ENCODE assay signal across 8 cellular contexts in the genomic region with DNA sequence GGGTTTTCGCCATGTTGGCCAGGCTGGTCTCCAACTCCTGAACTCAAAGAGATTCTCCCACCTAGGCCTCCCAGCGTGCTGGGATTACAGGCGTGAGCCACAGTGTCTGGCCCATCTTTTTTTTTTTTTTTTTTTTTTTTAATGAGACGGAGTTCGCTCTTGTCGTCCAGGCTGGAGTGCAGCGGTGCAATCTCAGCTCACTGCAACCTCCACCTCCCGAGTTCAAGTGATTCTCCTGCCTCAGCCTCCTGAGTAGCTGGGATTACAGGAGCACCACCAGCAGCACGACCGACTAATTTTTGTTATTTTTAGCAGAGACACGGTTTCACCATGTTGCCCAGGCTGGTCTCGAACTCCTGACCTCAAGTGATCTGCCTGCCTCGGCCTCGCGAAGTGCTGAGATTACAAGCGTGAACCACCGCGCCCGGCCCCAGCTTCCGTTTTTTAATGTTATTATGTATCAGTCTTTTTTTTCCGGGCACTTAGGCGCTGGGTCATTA. TPM values are rescaled to one million over a fixed set of nuclear protein-coding genes. Genes with fewer than 3 reads are reported as not detected.
DNase-seq lines count a peak whose midpoint lies in the region; ATAC-seq and TF ChIP-seq lines count a peak whose summit lies in the region.
"Not testable (repeated sequence)": the region's sequence is repeated elsewhere in the genome, so short reads cannot be mapped to it uniquely, and the experiment has no call there.
"Had no signal": no experiment of that assay in that cellular context is flagged by ENCODE, and none has a peak within 500 bp of the region (broad histone marks: within the 10 kb centered on the region; RNA-seq: fewer than 3 reads in every experiment).

No MANE protein-coding gene starts in this region.

- BruUV-seq in PC-3 (replicated peaks; lab: Mats Ljungman, UMichigan) = TSS peak; percentile 37

- TF ChIP-seq CTCF in GM23338 (conservative IDR thresholded peaks at IDR 0.05; ENCODE audit: low read depth in 2 of 2); PC-3 (conservative IDR thresholded peaks at IDR 0.05; ENCODE audit: low read depth, low read length); heart right ventricle (IDR thresholded peaks at IDR 0.05): not testable (repeated sequence)

- H3K9me3 ChIP-seq in PC-3 (ENCODE audit: low read length); heart right ventricle; mucosa of stomach (ENCODE audit: control insufficient read depth, low read length); skeletal muscle tissue (ENCODE audit: control insufficient read depth in 3 of 3, low read length in 3 of 3): not testable (repeated sequence)

- H3K36me3 Mint-ChIP-seq in GM23338 (ENCODE audit: low read depth); activated T-cell treated with anti-CD3 and anti-CD28 coated beads, Interleukin-2, amount 50 U/mL, for 72 hours (ENCODE audit: insufficient read depth in 2 of 2): not testable (repeated sequence)

- not testable (repeated sequence) for DNase-seq in GM23338 (ENCODE audit: low spot score); PC-3; activated T-cell treated with anti-CD3 and anti-CD28 coated beads, Interleukin-2, amount 50 U/mL, for 72 hours; heart right ventricle

- H3K4me3 ChIP-seq in GM23338 = peak overlapping the region; percentile 57
- H3K4me3 ChIP-seq in PC-3 (ENCODE audit: low read length) = peak overlapping the region; percentile 72
- H3K4me3 ChIP-seq in heart right ventricle = peak overlapping the region; percentile 26 to 76 (median 66)
- peak overlapping the region; percentile 25 for H3K4me3 ChIP-seq in mucosa of stomach (ENCODE audit: low read length)
- H3K4me3 ChIP-seq in skeletal muscle tissue (ENCODE audit: low read length in 3 of 3) = peak overlapping the region; percentile 63 to 83 (median 77)

- H3K9ac ChIP-seq in PC-3 (ENCODE audit: low read length) (peak overlapping the region; percentile 89), mucosa of stomach (ENCODE audit: low read length) (peak overlapping the region; percentile 75), skeletal muscle tissue (ENCODE audit: low read depth in 1 of 3, low read length in 3 of 3) (peak overlapping the region; percentile 76 to 92 (median 86))

- not testable (repeated sequence) for H3K36me3 ChIP-seq in GM23338 (ENCODE audit: insufficient read depth); PC-3 (ENCODE audit: low read depth, low read length); heart right ventricle; mucosa of stomach (ENCODE audit: control insufficient read depth, insufficient read depth, low read length); skeletal muscle tissue (ENCODE audit: control insufficient read depth in 3 of 3, insufficient read depth in 3 of 3, low read length in 3 of 3)

- H3K27me3 ChIP-seq in GM23338 (ENCODE audit: insufficient read depth) = peaks cover 12% of the 10 kb centered on the region
- H3K27me3 ChIP-seq in PC-3 (ENCODE audit: low read length); mucosa of stomach (ENCODE audit: control insufficient read depth, insufficient read depth, low read length); skeletal muscle tissue (ENCODE audit: control insufficient read depth in 3 of 3, insufficient read depth in 3 of 3, low read length in 3 of 3): not testable (repeated sequence)
- H3K27me3 ChIP-seq in heart right ventricle = peaks cover 0 to 14% (median 9%) of the 10 kb centered on the region in 7 donors

- not testable (repeated sequence) for H3K27ac ChIP-seq in GM23338 (ENCODE audit: low read depth)
- peak overlapping the region; percentile 89 for H3K27ac ChIP-seq in PC-3 (ENCODE audit: low read length)
- peak overlapping the region; percentile 94 for H3K27ac ChIP-seq in cingulate gyrus (ENCODE audit: low read depth, low read length)
- H3K27ac ChIP-seq in heart right ventricle = peak overlapping the region; percentile 61 to 97 (median 94)
- peak overlapping the region; percentile 82 for H3K27ac ChIP-seq in skeletal muscle tissue (ENCODE audit: low read depth, low read length)

- CTCF ChIA-PET in PC-3 (lab: Charles Lee) = interaction anchor here (0.6 to 1.7 kb wide), 3 partner anchors 12 to 112 kb away, joined by 3 to 17 read pairs (median 4); no protein-coding TSS in a partner anchor

- not testable (repeated sequence) for ATAC-seq in GM23338; PC-3; activated T-cell treated with anti-CD3 and anti-CD28 coated beads, Interleukin-2, amount 50 U/mL, for 72 hours (replicated peaks in 1 of 2); heart right ventricle

- POLR2A ChIA-PET in PC-3 (lab: Charles Lee; ENCODE audit: unreplicated experiment) = interaction anchor here (0.6 kb wide), 1 partner anchor 24 kb away, joined by 3 read pairs; no protein-coding TSS in a partner anchor

- H3K27me3 Mint-ChIP-seq in GM23338 (ENCODE audit: insufficient read depth, low read depth, poor library complexity) = peaks cover 20% of the 10 kb centered on the region
- H3K27me3 Mint-ChIP-seq in activated T-cell treated with anti-CD3 and anti-CD28 coated beads, Interleukin-2, amount 50 U/mL, for 72 hours (ENCODE audit: low read depth) = not testable (repeated sequence)

- not testable (repeated sequence) for H4K20me1 ChIP-seq in GM23338 (replicated peaks; ENCODE audit: insufficient read depth); PC-3 (ENCODE audit: low read length)

- H3K9me2 ChIP-seq in GM23338 (ENCODE audit: insufficient read depth); PC-3 (replicated peaks; ENCODE audit: low read length): not testable (repeated sequence)

- H3K4me1 ChIP-seq in GM23338 (ENCODE audit: insufficient read depth) (peaks cover 18% of the 10 kb centered on the region), PC-3 (ENCODE audit: insufficient read depth, low read length) (peaks cover 42% of the 10 kb centered on the region), heart right ventricle (peaks cover 0 to 16% (median 4%) of the 10 kb centered on the region in 9 donors)
- not testable (repeated sequence) for H3K4me1 ChIP-seq in mucosa of stomach (ENCODE audit: control insufficient read depth, insufficient read depth, low read length); skeletal muscle tissue (ENCODE audit: control insufficient read depth in 3 of 3, insufficient read depth in 3 of 3, low read length in 3 of 3)

- H3F3A ChIP-seq in GM23338 (replicated peaks; ENCODE audit: low read depth) (peaks cover 12% of the 10 kb centered on the region; the same call in 1 of the 2 replicates), PC-3 (ENCODE audit: low read length, unreplicated experiment) (peaks cover 12% of the 10 kb centered on the region)

- WGBS in heart right ventricle, 2 donors = 38 to 43% methylated on average over 22 of the region's 22 CpGs

- intact Hi-C loops in PC-3 (cut with micrococcal nuclease) = not testable (repeated sequence)
- intact Hi-C loops in heart right ventricle (cut with DNase I) = loop anchor here in 2 of 10 donors (10.0 kb wide), 1 partner anchor 86 kb away; the partner anchor contains the start of genes PIGP (in 2 of the 2) and TTC3 (in 2 of the 2)

- H3K79me2 ChIP-seq in GM23338 (replicated peaks; ENCODE audit: insufficient read depth); PC-3 (ENCODE audit: low read length): not testable (repeated sequence)

- not testable (repeated sequence) for H3K27ac Mint-ChIP-seq in GM23338
- peak overlapping the region; percentile 88 for H3K27ac Mint-ChIP-seq in activated T-cell treated with anti-CD3 and anti-CD28 coated beads, Interleukin-2, amount 50 U/mL, for 72 hours

- 0 out of 2 replicates have a peak overlapping the region, but pooled peaks have one; percentile 43 for H2AFZ ChIP-seq in GM23338
- peak overlapping the region; percentile 96 for H2AFZ ChIP-seq in PC-3 (ENCODE audit: low read length)

- H3K4me1 Mint-ChIP-seq in GM23338 = peaks cover 26% of the 10 kb centered on the region
- H3K4me1 Mint-ChIP-seq in activated T-cell treated with anti-CD3 and anti-CD28 coated beads, Interleukin-2, amount 50 U/mL, for 72 hours (ENCODE audit: low read depth) = peaks cover 53% of the 10 kb centered on the region

- H3K4me2 ChIP-seq in GM23338 (peak overlapping the region; percentile 93), PC-3 (ENCODE audit: low read length) (peak overlapping the region; percentile 77)

- H3K9me3 Mint-ChIP-seq in GM23338; activated T-cell treated with anti-CD3 and anti-CD28 coated beads, Interleukin-2, amount 50 U/mL, for 72 hours: not testable (repeated sequence)

- peak overlapping the region; percentile 69 for H3K4me3 Mint-ChIP-seq in GM23338
- H3K4me3 Mint-ChIP-seq in activated T-cell treated with anti-CD3 and anti-CD28 coated beads, Interleukin-2, amount 50 U/mL, for 72 hours = peak overlapping the region; percentile 87 to 88

RNA-seq across cellular contexts. Expression of gene RIPPLY3, which starts 17.3 kb away (rescaled TPM):
- 2.5 and 2.6 TPM in 2 replicates for total RNA-seq in GM23338 (2014; rRNA removed; shearing (Covaris generic))
- polyA plus RNA-seq in GM23338 (2016; fragmentation: Nextera tagmentation; extraction: Ambion mirVana) = 2.8 and 3.1 TPM in 2 replicates
- 10.0 and 11.4 TPM in 2 replicates for total RNA-seq in PC-3 (2014; rRNA removed)
- total RNA-seq in activated T-cell treated with anti-CD3 and anti-CD28 coated beads, Interleukin-2, amount 50 U/mL, for 72 hours = under 1 TPM; 0.26 to 0.42 TPM
- not detected for total RNA-seq in heart right ventricle
- polyA plus RNA-seq in heart right ventricle = under 1 TPM in 1 of 2 donors, not detected in 1; 0.03 TPM
- not detected for total RNA-seq in skeletal muscle tissue
- total RNA-seq: RPMI7951 had no signal

RNA-seq across cellular contexts. Expression of gene HLCS, which starts 22.8 kb away (rescaled TPM):
- total RNA-seq in GM23338 (2014; rRNA removed; shearing (Covaris generic)) = 14.7 and 28.9 TPM in 2 replicates
- polyA plus RNA-seq in GM23338 (2016; fragmentation: Nextera tagmentation; extraction: Ambion mirVana) (5.0 and 6.1 TPM in 2 replicates), heart right ventricle (1 to 10 TPM; 2.0 to 2.5 TPM)
- total RNA-seq in PC-3 (2014; rRNA removed) (31.7 and 44.1 TPM in 2 replicates), heart right ventricle (1 to 10 TPM; 5.0 to 9.6 (median 7.5) TPM), skeletal muscle tissue (18.8 TPM)
- 10 to 100 TPM; 30.6 to 33.7 TPM for total RNA-seq in activated T-cell treated with anti-CD3 and anti-CD28 coated beads, Interleukin-2, amount 50 U/mL, for 72 hours

Comparison
In these comparisons a context has a peak if more than half of its experiments do, and no peak if none do; other contexts are left out.
1. H3K4me3 ChIP-seq: peak in every context shown above with its lines; median percentile 77 in skeletal muscle tissue; 72 in PC-3; 66 in heart right ventricle; 57 in GM23338; 25 in mucosa of stomach.